Comparison of ENCODE assay signal across 15 cellular contexts in genomic region chr15:100595964-100596363, GRCh38. TPM values are rescaled to one million over a fixed set of nuclear protein-coding genes. Genes with fewer than 3 reads are reported as not detected.
A peak's percentile ranks its signal among the peaks of the same experiment; 100 is the strongest.
DNase-seq lines count a peak whose midpoint lies in the region; ATAC-seq lines count a peak whose summit lies in the region.
"Had no signal": no experiment of that assay in that cellular context is flagged by ENCODE, and none has a peak within 500 bp of the region (broad histone marks: within the 10 kb centered on the region; RNA-seq: fewer than 3 reads in every experiment).

No MANE protein-coding gene starts in this region.

- intact Hi-C loops in activated CD4-positive, alpha-beta T cell treated with anti-CD3 and anti-CD28 coated beads for 36 hours (cut with DNase I, micrococcal nuclease): loop anchor here (1.0 to 10.0 kb wide), 13 partner anchors 245 to 1949 kb away; partner anchors contain the start of genes LYSMD4 (in 2 of the 2), IGF1R (in 1 of the 2) and TM2D3 (in 1 of the 2)

- no peaks in the 10 kb centered on the region for H3K9me3 ChIP-seq in esophagus (ENCODE audit: control insufficient read depth in 2 of 2, insufficient read depth in 1 of 2, low read depth in 1 of 2, low read length in 1 of 2)
- H3K9me3 ChIP-seq: pancreas had no signal

- H3K36me3 ChIP-seq in esophagus (ENCODE audit: control insufficient read depth in 2 of 2, insufficient read depth in 2 of 2, low read length in 1 of 2): no peaks in the 10 kb centered on the region
- H3K36me3 ChIP-seq: HAP-1, pancreas had no signal

- peaks cover 2 to 6% of the 10 kb centered on the region in 2 donors for H3K4me1 ChIP-seq in esophagus (ENCODE audit: control insufficient read depth in 2 of 2, insufficient read depth in 2 of 2, low read length in 1 of 2)
- H3K4me1 ChIP-seq: HAP-1 had no signal

- POLR2A ChIA-PET in activated CD4-positive, alpha-beta T cell treated with anti-CD3 and anti-CD28 coated beads for 36 hours (lab: Charles Lee): interaction anchor here (0.6 to 1.0 kb wide), 5 partner anchors 14 to 863 kb away, joined by 3 to 4 read pairs (median 3); partner anchors contain the start of gene LYSMD4

- peak; percentile 27 for DNase-seq in activated CD4-positive, alpha-beta T cell treated with anti-CD3 and anti-CD28 coated beads for 36 hours
- DNase-seq in activated CD4-positive, alpha-beta T cell treated with anti-CD3 and anti-CD28 coated beads, Interleukin-2, amount 50 U/mL, for 4 hours: no peak
- DNase-seq in T-helper 2 cell treated with Interferon-gamma antibody and Interleukin-4, amounts not matched to agents 5 μg/mL and 100 μg/mL, for 36 hours (ENCODE audit: low spot score): no peak
- no peak for DNase-seq in stimulated activated naive B cell treated with anti-CD40 and anti-IgM and Interleukin-4, amounts not matched to agents 10 μg/mL and 1 μg/mL and 100 μg/mL, for 72 hours
- no peak for DNase-seq in NCI-H2171 treated with DMSO at 0.1 percent for 48 hours (lab: John Stamatoyannopoulos, UW)
- no peak for DNase-seq in GM19240 (ENCODE audit: insufficient read length, low spot score)
- no peak for DNase-seq in kidney glomerular epithelial cell (lab: John Stamatoyannopoulos, UW)
- DNase-seq: amniotic stem cell, NCI-H345, pancreas had no signal

- H3K36me3 Mint-ChIP-seq in activated CD4-positive, alpha-beta T cell treated with anti-CD3 and anti-CD28 coated beads for 36 hours (ENCODE audit: low read depth): peaks cover 56% of the 10 kb centered on the region
- peaks cover 54% of the 10 kb centered on the region for H3K36me3 Mint-ChIP-seq in T-helper 2 cell treated with Interferon-gamma antibody and Interleukin-4, amounts not matched to agents 5 μg/mL and 100 μg/mL, for 36 hours (ENCODE audit: low read depth)
- H3K36me3 Mint-ChIP-seq in stimulated activated naive B cell treated with anti-CD40 and anti-IgM and Interleukin-4, amounts not matched to agents 10 μg/mL and 1 μg/mL and 100 μg/mL, for 72 hours: peaks cover 15 to 24% of the 10 kb centered on the region in 2 donors

- CTCF ChIA-PET in activated CD4-positive, alpha-beta T cell treated with anti-CD3 and anti-CD28 coated beads for 36 hours (lab: Charles Lee): interaction anchor here (0.8 to 3.2 kb wide), 6 partner anchors 9 to 257 kb away, joined by 3 to 14 read pairs (median 5); no protein-coding TSS in a partner anchor

- peak overlapping the region; percentile 54 to 80 for H3K27ac ChIP-seq in esophagus (ENCODE audit: low read depth in 2 of 2, low read length in 1 of 2)
- H3K27ac ChIP-seq: 22Rv1, C4-2B, pancreas had no signal

- ATAC-seq in activated CD4-positive, alpha-beta T cell treated with anti-CD3 and anti-CD28 coated beads for 36 hours: no peak
- ATAC-seq in stimulated activated naive B cell treated with anti-CD40 and anti-IgM and Interleukin-4, amounts not matched to agents 10 μg/mL and 1 μg/mL and 100 μg/mL, for 72 hours (replicated peaks): no peak
- ATAC-seq: HepG2 had no signal

- H3K27me3 ChIP-seq in esophagus (ENCODE audit: control insufficient read depth in 1 of 2, insufficient read depth in 2 of 2, low read length in 2 of 2): no peaks in the 10 kb centered on the region
- H3K27me3 ChIP-seq: pancreas had no signal

- peak overlapping the region; percentile 98 for H3K27ac Mint-ChIP-seq in activated CD4-positive, alpha-beta T cell treated with anti-CD3 and anti-CD28 coated beads for 36 hours
- peak overlapping the region; percentile 98 for H3K27ac Mint-ChIP-seq in T-helper 2 cell treated with Interferon-gamma antibody and Interleukin-4, amounts not matched to agents 5 μg/mL and 100 μg/mL, for 36 hours
- peak overlapping the region; percentile 51 for H3K27ac Mint-ChIP-seq in stimulated activated naive B cell treated with anti-CD40 and anti-IgM and Interleukin-4, amounts not matched to agents 10 μg/mL and 1 μg/mL and 100 μg/mL, for 72 hours

- H3K9me3 Mint-ChIP-seq in activated CD4-positive, alpha-beta T cell treated with anti-CD3 and anti-CD28 coated beads for 36 hours (ENCODE audit: low read depth): peaks cover 6% of the 10 kb centered on the region
- H3K9me3 Mint-ChIP-seq in T-helper 2 cell treated with Interferon-gamma antibody and Interleukin-4, amounts not matched to agents 5 μg/mL and 100 μg/mL, for 36 hours: peaks cover 20% of the 10 kb centered on the region
- H3K9me3 Mint-ChIP-seq in stimulated activated naive B cell treated with anti-CD40 and anti-IgM and Interleukin-4, amounts not matched to agents 10 μg/mL and 1 μg/mL and 100 μg/mL, for 72 hours: peaks cover 0 to 6% of the 10 kb centered on the region in 2 donors

- H3K4me3 Mint-ChIP-seq in activated CD4-positive, alpha-beta T cell treated with anti-CD3 and anti-CD28 coated beads for 36 hours: peak overlapping the region; percentile 74
- peak overlapping the region; percentile 88 for H3K4me3 Mint-ChIP-seq in T-helper 2 cell treated with Interferon-gamma antibody and Interleukin-4, amounts not matched to agents 5 μg/mL and 100 μg/mL, for 36 hours
- no peak overlapping the region for H3K4me3 Mint-ChIP-seq in stimulated activated naive B cell treated with anti-CD40 and anti-IgM and Interleukin-4, amounts not matched to agents 10 μg/mL and 1 μg/mL and 100 μg/mL, for 72 hours

- H3K4me1 Mint-ChIP-seq in activated CD4-positive, alpha-beta T cell treated with anti-CD3 and anti-CD28 coated beads for 36 hours: peaks cover 82% of the 10 kb centered on the region
- H3K4me1 Mint-ChIP-seq in T-helper 2 cell treated with Interferon-gamma antibody and Interleukin-4, amounts not matched to agents 5 μg/mL and 100 μg/mL, for 36 hours (ENCODE audit: low read depth): peaks cover 55% of the 10 kb centered on the region
- H3K4me1 Mint-ChIP-seq in stimulated activated naive B cell treated with anti-CD40 and anti-IgM and Interleukin-4, amounts not matched to agents 10 μg/mL and 1 μg/mL and 100 μg/mL, for 72 hours: peaks cover 26 to 51% of the 10 kb centered on the region in 2 donors

- 51 to 57% methylated on average over 3 of the region's 3 CpGs for WGBS in esophagus, 2 donors

- H3K27me3 Mint-ChIP-seq in activated CD4-positive, alpha-beta T cell treated with anti-CD3 and anti-CD28 coated beads for 36 hours: no peaks in the 10 kb centered on the region
- H3K27me3 Mint-ChIP-seq in T-helper 2 cell treated with Interferon-gamma antibody and Interleukin-4, amounts not matched to agents 5 μg/mL and 100 μg/mL, for 36 hours (ENCODE audit: low read depth): no peaks in the 10 kb centered on the region
- no peaks in the 10 kb centered on the region for H3K27me3 Mint-ChIP-seq in stimulated activated naive B cell treated with anti-CD40 and anti-IgM and Interleukin-4, amounts not matched to agents 10 μg/mL and 1 μg/mL and 100 μg/mL, for 72 hours

- H3K4me3 ChIP-seq in esophagus (ENCODE audit: low read depth in 1 of 2, low read length in 2 of 2): no peak overlapping the region
- H3K4me3 ChIP-seq: HAP-1, pancreas had no signal

RNA-seq across cellular contexts. Expression of gene LINS1, which starts 6.0 kb away (rescaled TPM):
- 10 to 100 TPM; 41.7 to 43.8 TPM for total RNA-seq in activated CD4-positive, alpha-beta T cell treated with anti-CD3 and anti-CD28 coated beads for 36 hours
- 10 to 100 TPM in 1 of 2 donors, 1 to 10 TPM in 1; 5.9 to 10.6 TPM for polyA plus RNA-seq in esophagus

RNA-seq across cellular contexts. Expression of gene ASB7, which starts 6.4 kb away (rescaled TPM):
- total RNA-seq in activated CD4-positive, alpha-beta T cell treated with anti-CD3 and anti-CD28 coated beads for 36 hours: 10 to 100 TPM; 16.6 to 19.5 TPM
- 1 to 10 TPM; 1.9 to 3.5 TPM for polyA plus RNA-seq in esophagus

Comparison
In these comparisons a context has a peak if more than half of its experiments do, and no peak if none do; other contexts are left out.
1. H3K4me3 Mint-ChIP-seq: peak in activated CD4-positive, alpha-beta T cell treated with anti-CD3 and anti-CD28 coated beads for 36 hours (single experiment) and T-helper 2 cell treated with Interferon-gamma antibody and Interleukin-4, amounts not matched to agents 5 μg/mL and 100 μg/mL, for 36 hours (single experiment); none in stimulated activated naive B cell treated with anti-CD40 and anti-IgM and Interleukin-4, amounts not matched to agents 10 μg/mL and 1 μg/mL and 100 μg/mL, for 72 hours (0 of 2).
2. Peak in every context shown above with its lines, with median percentiles within 50 percentile points of each other: H3K27ac Mint-ChIP-seq.